8 cellular contexts compared by ENCODE assay signal in genomic region chr7:17144313-17144712, GRCh38.
A peak's percentile ranks its signal among the peaks of the same experiment; 100 is the strongest.
DNase-seq lines count a peak whose midpoint lies in the region; ATAC-seq, FAIRE-seq and TF ChIP-seq lines count a peak whose summit lies in the region.

No MANE protein-coding gene starts in this region.

- peaks cover 5% of the 10 kb centered on the region for H3K9me3 Mint-ChIP-seq in T-helper 1 cell treated with Interleukin-12 subunit alpha and Interleukin-12 subunit beta and Interleukin-4 antibody, amounts not matched to agents 30 μg/mL and 1 μg/mL, for 36 hours
- H3K9me3 Mint-ChIP-seq in astrocyte (ENCODE audit: unreplicated experiment), result no peaks in the 10 kb centered on the region

- H3K36me3 ChIP-seq in astrocyte (ENCODE audit: insufficient read depth, low read length), result no peaks in the 10 kb centered on the region

- H3K9ac ChIP-seq in astrocyte (ENCODE audit: low read length), result no peak overlapping the region

- no peaks in the 10 kb centered on the region for H3K27me3 ChIP-seq in astrocyte (ENCODE audit: insufficient read depth, low read length)

- no peak overlapping the region for H3K27ac ChIP-seq in astrocyte (ENCODE audit: low read depth, low read length)

- FAIRE-seq in GM18507 (lab: Jason Lieb, UNC) (peak; percentile 42), astrocyte (lab: Jason Lieb, UNC) (no peak)

- peaks cover 3% of the 10 kb centered on the region for H3K4me1 ChIP-seq in astrocyte (ENCODE audit: insufficient read depth, low read length)

- H3K4me3 ChIP-seq in astrocyte (ENCODE audit: insufficient read depth, low read depth, low read length), result no peak overlapping the region

- no peaks in the 10 kb centered on the region for H3K79me2 ChIP-seq in astrocyte (ENCODE audit: insufficient read depth, low read length)

- peaks cover 6% of the 10 kb centered on the region for H3K36me3 Mint-ChIP-seq in T-helper 1 cell treated with Interleukin-12 subunit alpha and Interleukin-12 subunit beta and Interleukin-4 antibody, amounts not matched to agents 30 μg/mL and 1 μg/mL, for 36 hours (ENCODE audit: low read depth)
- H3K36me3 Mint-ChIP-seq in astrocyte (ENCODE audit: low read depth, unreplicated experiment), result no peaks in the 10 kb centered on the region

- H2AFZ ChIP-seq in astrocyte (ENCODE audit: low read depth, low read length), result no peak overlapping the region

- peak overlapping the region; percentile 35 for H3K4me3 Mint-ChIP-seq in T-helper 1 cell treated with Interleukin-12 subunit alpha and Interleukin-12 subunit beta and Interleukin-4 antibody, amounts not matched to agents 30 μg/mL and 1 μg/mL, for 36 hours
- H3K4me3 Mint-ChIP-seq in astrocyte (ENCODE audit: unreplicated experiment), result no peak overlapping the region

- H4K20me1 ChIP-seq in astrocyte (ENCODE audit: insufficient read depth, low read length), result no peaks in the 10 kb centered on the region

- H3K27me3 Mint-ChIP-seq in T-helper 1 cell treated with Interleukin-12 subunit alpha and Interleukin-12 subunit beta and Interleukin-4 antibody, amounts not matched to agents 30 μg/mL and 1 μg/mL, for 36 hours (ENCODE audit: low read depth), result peaks cover 7% of the 10 kb centered on the region
- no peaks in the 10 kb centered on the region for H3K27me3 Mint-ChIP-seq in astrocyte (ENCODE audit: low read depth, unreplicated experiment)

- H3K27ac Mint-ChIP-seq in T-helper 1 cell treated with Interleukin-12 subunit alpha and Interleukin-12 subunit beta and Interleukin-4 antibody, amounts not matched to agents 30 μg/mL and 1 μg/mL, for 36 hours, result peak overlapping the region; percentile 61
- no peak overlapping the region for H3K27ac Mint-ChIP-seq in astrocyte (ENCODE audit: unreplicated experiment)

- no peak for ATAC-seq in HG03045 (IDR thresholded peaks at IDR 0.05; ENCODE audit: unreplicated experiment)

- DNase-seq in GM18507 (ENCODE audit: extremely low spot score, insufficient read length, low read depth) (no peak), astrocyte (ENCODE audit: low read depth) (peak; percentile 37), SHP77 treated with DMSO at 0.1 percent for 48 hours (lab: John Stamatoyannopoulos, UW) (no peak), SK-N-DZ (ENCODE audit: low spot score) (no peak), NCI-H446 (lab: John Stamatoyannopoulos, UW) (no peak)
- peak; percentile 74 for DNase-seq in stimulated activated CD4-positive, alpha-beta T cell treated with anti-CD3 and anti-CD28 coated beads, Interleukin-1b, Interleukin-23, amount 100 ng/mL, for 48 hours

- no peak overlapping the region for H3K4me2 ChIP-seq in astrocyte (ENCODE audit: low read length)

- TF ChIP-seq CTCF in astrocyte (IDR thresholded peaks at IDR 0.05; ENCODE audit: insufficient read depth, low read depth, low read length), result no peak

- H3K9me3 ChIP-seq in astrocyte (ENCODE audit: insufficient read depth, low read depth, low read length), result no peaks in the 10 kb centered on the region

- H3K4me1 Mint-ChIP-seq in T-helper 1 cell treated with Interleukin-12 subunit alpha and Interleukin-12 subunit beta and Interleukin-4 antibody, amounts not matched to agents 30 μg/mL and 1 μg/mL, for 36 hours (ENCODE audit: low read depth), result peaks cover 46% of the 10 kb centered on the region
- peaks cover 14% of the 10 kb centered on the region for H3K4me1 Mint-ChIP-seq in astrocyte (ENCODE audit: low read depth, unreplicated experiment)

Comparison
In these comparisons a context has a peak if more than half of its experiments do, and no peak if none do; other contexts are left out.
1. DNase-seq: peak in astrocyte (single experiment) and stimulated activated CD4-positive, alpha-beta T cell treated with anti-CD3 and anti-CD28 coated beads, Interleukin-1b, Interleukin-23, amount 100 ng/mL, for 48 hours (single experiment); none in GM18507 (single experiment), SHP77 treated with DMSO at 0.1 percent for 48 hours (single experiment), SK-N-DZ (single experiment) and NCI-H446 (0 of 2).